In the genomic region with DNA sequence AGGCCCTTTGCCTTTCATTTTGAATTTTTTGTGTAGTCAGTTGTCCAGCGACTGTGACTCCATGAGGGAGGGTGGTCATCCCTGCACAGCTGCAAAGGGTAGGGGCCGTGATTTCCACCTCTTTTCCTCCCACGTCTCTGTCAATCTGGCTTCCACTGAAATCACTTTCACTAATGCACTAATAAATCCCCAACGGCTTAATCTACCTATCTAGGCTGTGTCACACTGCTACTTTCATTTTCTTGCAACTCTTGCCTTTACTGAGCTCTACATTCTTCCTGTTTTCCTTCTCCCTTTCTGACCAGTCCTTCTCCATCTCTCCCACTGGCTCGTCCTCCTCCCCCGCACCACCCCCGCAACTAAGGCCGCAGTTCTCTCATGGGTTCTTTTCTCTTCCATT, we compare ENCODE assay signal across 22 cellular contexts.
DNase-seq lines count a peak whose midpoint lies in the region; ATAC-seq, FAIRE-seq and TF ChIP-seq lines count a peak whose summit lies in the region.
"Had no signal": no experiment of that assay in that cellular context is flagged by ENCODE, and none has a peak within 500 bp of the region (broad histone marks: within the 10 kb centered on the region; RNA-seq: fewer than 3 reads in every experiment).

No MANE protein-coding gene starts in this region.

- no peaks in the 10 kb centered on the region for H4K20me1 ChIP-seq in H1 (replicated peaks in 1 of 2; ENCODE audit: control insufficient read depth in 1 of 2, insufficient read depth in 2 of 2, low read length in 2 of 2)

- H4K91ac ChIP-seq in H1 (replicated peaks; ENCODE audit: insufficient read length, low read length): peak overlapping the region; percentile 41

- H3K36me3 ChIP-seq in H1 (ENCODE audit: control insufficient read depth in 2 of 4, insufficient read depth in 4 of 4, low read length in 3 of 4): no peaks in the 10 kb centered on the region
- H3K36me3 ChIP-seq: lower lobe of right lung, vagina had no signal

- DNase-seq in activated naive CD4-positive, alpha-beta T cell treated with anti-CD3 and anti-CD28 coated beads for 36 hours: no peak
- DNase-seq in activated naive CD4-positive, alpha-beta T cell treated with anti-CD3 and anti-CD28 coated beads, Interleukin-2, amount 50 U/mL, for 16 hours: no peak
- DNase-seq in OCI-M1 (lab: John Stamatoyannopoulos, UW) (peak; percentile 3), H1 (ENCODE audit: low read depth in 1 of 2, low spot score in 2 of 2) (no peak), kidney tubule cell (ENCODE audit: low spot score) (no peak)
- no peak for DNase-seq in stimulated activated naive B cell treated with anti-CD40 and anti-IgM and Interleukin-4, amounts not matched to agents 10 μg/mL and 1 μg/mL and 100 μg/mL, for 72 hours
- no peak for DNase-seq in effector CD8-positive, alpha-beta T cell (lab: John Stamatoyannopoulos, UW)
- DNase-seq: ACHN; activated CD4-positive, alpha-beta T cell treated with anti-CD3 and anti-CD28 coated beads for 1 hour; activated T-cell treated with anti-CD3 and anti-CD28 coated beads, Interleukin-2, amount 50 U/mL, for 1 hour; COR-L47; Kasumi-1; lower lobe of right lung; naive thymus-derived CD8-positive, alpha-beta T cell; NCI-H1436 treated with DMSO at 0.1 percent for 48 hours; NCI-H226; SHP77; T-helper 9 cell had no signal

- H3K4me3 ChIP-seq in H1 (ENCODE audit: extremely low read depth in 1 of 4, insufficient read depth in 2 of 4, low read depth in 3 of 4, low read length in 4 of 4): no peak overlapping the region
- H3K4me3 ChIP-seq: GM23248, lower lobe of right lung had no signal

- no peak overlapping the region for H2AK5ac ChIP-seq in H1 (ENCODE audit: low read depth, low read length)

- no peaks in the 10 kb centered on the region for H3K79me2 ChIP-seq in H1 (ENCODE audit: control insufficient read depth in 1 of 2, insufficient read depth in 2 of 2, low read length in 2 of 2)

- 86% methylated on average over 8 of the region's 8 CpGs; no CpG with 5 or more reads in 1 of the 2 experiments for WGBS in H1 (ENCODE audit: extremely low coverage in 1 of 2, insufficient coverage in 1 of 2, insufficient read length in 1 of 2, insufficient replicate concordance in 2 of 2, low coverage in 1 of 2, low lambda C conversion rate in 2 of 2, missing lambda C conversion rate in 1 of 2), 2 experiments

- H3K27ac Mint-ChIP-seq in activated naive CD4-positive, alpha-beta T cell treated with anti-CD3 and anti-CD28 coated beads for 36 hours: peak overlapping the region; percentile 7
- H3K27ac Mint-ChIP-seq in stimulated activated naive B cell treated with anti-CD40 and anti-IgM and Interleukin-4, amounts not matched to agents 10 μg/mL and 1 μg/mL and 100 μg/mL, for 72 hours: peak overlapping the region; percentile 42

- ATAC-seq in stimulated activated naive B cell treated with anti-CD40 and anti-IgM and Interleukin-4, amounts not matched to agents 10 μg/mL and 1 μg/mL and 100 μg/mL, for 72 hours (replicated peaks): peak in 1 of 2 donors; percentile 21
- no peak for ATAC-seq in SK-N-SH treated with all-trans-retinoic acid at 6 μM for 48 hours
- ATAC-seq: lower lobe of right lung; naive thymus-derived CD8-positive, alpha-beta T cell had no signal

- H3K23me2 ChIP-seq in H1 (ENCODE audit: low read depth, low read length): no peaks in the 10 kb centered on the region; the same call in 1 of the 2 replicates

- H3K23ac ChIP-seq in H1 (ENCODE audit: insufficient read length): no peak overlapping the region

- H3K27me3 Mint-ChIP-seq in activated naive CD4-positive, alpha-beta T cell treated with anti-CD3 and anti-CD28 coated beads for 36 hours (ENCODE audit: low read depth): no peaks in the 10 kb centered on the region
- H3K27me3 Mint-ChIP-seq in stimulated activated naive B cell treated with anti-CD40 and anti-IgM and Interleukin-4, amounts not matched to agents 10 μg/mL and 1 μg/mL and 100 μg/mL, for 72 hours: no peaks in the 10 kb centered on the region
- H3K27me3 Mint-ChIP-seq: naive thymus-derived CD8-positive, alpha-beta T cell had no signal

- peak overlapping the region; percentile 92 for H2BK20ac ChIP-seq in H1 (ENCODE audit: low read length)

- no peak overlapping the region for H4K5ac ChIP-seq in H1 (ENCODE audit: insufficient read length, low read depth, low read length)

- intact Hi-C loops in activated naive CD4-positive, alpha-beta T cell treated with anti-CD3 and anti-CD28 coated beads for 36 hours (cut with micrococcal nuclease): no loop called here

- H2AFZ ChIP-seq in H1 (ENCODE audit: low read length): no peak overlapping the region
- H2AFZ ChIP-seq: GM23248 had no signal

- peak overlapping the region; percentile 63; the same call in 1 of the 2 replicates for H2BK12ac ChIP-seq in H1 (ENCODE audit: low read depth, low read length)

- no peak for TF ChIP-seq RAD21 in H1 (IDR thresholded peaks at IDR 0.05 in 1 of 2, conservative IDR thresholded peaks at IDR 0.05 in 1 of 2; ENCODE audit: low read depth in 2 of 2, low read length in 2 of 2)

- H3K27ac ChIP-seq in H1 (ENCODE audit: low read depth, low read length): no peak overlapping the region
- H3K27ac ChIP-seq: GM23248, lower lobe of right lung, vagina had no signal

- no peaks in the 10 kb centered on the region for H3K79me1 ChIP-seq in H1 (ENCODE audit: low read depth, low read length)

- no peak overlapping the region for H3K4ac ChIP-seq in H1 (replicated peaks; ENCODE audit: insufficient read length, low read depth, low read length)

- H3K4me3 Mint-ChIP-seq in activated naive CD4-positive, alpha-beta T cell treated with anti-CD3 and anti-CD28 coated beads for 36 hours: no peak overlapping the region
- peak overlapping the region in 1 of 2 donors; percentile 25 for H3K4me3 Mint-ChIP-seq in stimulated activated naive B cell treated with anti-CD40 and anti-IgM and Interleukin-4, amounts not matched to agents 10 μg/mL and 1 μg/mL and 100 μg/mL, for 72 hours

- peaks cover 0 to 3% (median 0%) of the 10 kb centered on the region in 4 experiments; a peak in 2 of 7 replicates for H3K27me3 ChIP-seq in H1 (replicated peaks in 1 of 4; ENCODE audit: control insufficient read depth in 3 of 4, extremely low read depth in 1 of 4, insufficient read depth in 3 of 4, low read length in 3 of 4)
- H3K27me3 ChIP-seq: vagina had no signal

- no peak for TF ChIP-seq EP300 in H1 (IDR thresholded peaks at IDR 0.05; ENCODE audit: borderline replicate concordance in 1 of 2, low read depth in 2 of 2, low read length in 2 of 2)

- CTCF ChIA-PET in activated naive CD4-positive, alpha-beta T cell treated with anti-CD3 and anti-CD28 coated beads for 36 hours (lab: Charles Lee): no interaction called here
- CTCF ChIA-PET in H1 (lab: Charles Lee; ENCODE audit: partially characterized antibody): interaction anchor here (0.6 kb wide), 1 partner anchor 227 kb away, joined by 3 read pairs; no protein-coding TSS in a partner anchor

- no peak overlapping the region for H2BK15ac ChIP-seq in H1 (ENCODE audit: low read length)

- peak overlapping the region; percentile 48; the same call in 1 of the 2 replicates for H2BK5ac ChIP-seq in H1 (ENCODE audit: low read depth, low read length)

- peaks cover 2% of the 10 kb centered on the region for H3K36me3 Mint-ChIP-seq in activated naive CD4-positive, alpha-beta T cell treated with anti-CD3 and anti-CD28 coated beads for 36 hours (ENCODE audit: low read depth)
- H3K36me3 Mint-ChIP-seq in stimulated activated naive B cell treated with anti-CD40 and anti-IgM and Interleukin-4, amounts not matched to agents 10 μg/mL and 1 μg/mL and 100 μg/mL, for 72 hours: peaks cover 9 to 18% of the 10 kb centered on the region in 2 donors

- no peaks in the 10 kb centered on the region for H3K9me3 ChIP-seq in H1 (ENCODE audit: insufficient read depth in 2 of 2, low read depth in 1 of 2, low read length in 1 of 2)
- H3K9me3 ChIP-seq: lower lobe of right lung, vagina had no signal

- H3K4me1 ChIP-seq in H1 (replicated peaks in 1 of 4; ENCODE audit: control insufficient read depth in 3 of 4, insufficient read depth in 4 of 4, low read length in 3 of 4): peaks cover 2 to 16% (median 8%) of the 10 kb centered on the region in 4 experiments
- H3K4me1 ChIP-seq: lower lobe of right lung had no signal

- H3K18ac ChIP-seq in H1 (ENCODE audit: extremely low read depth, low read length): no peak overlapping the region

- H3K56ac ChIP-seq in H1 (replicated peaks; ENCODE audit: insufficient read length, low read depth, low read length): no peak overlapping the region

- H2BK120ac ChIP-seq in H1 (replicated peaks; ENCODE audit: low read depth, low read length): no peak overlapping the region

- no peak overlapping the region for H3K4me2 ChIP-seq in H1 (ENCODE audit: insufficient read depth in 1 of 2, low read depth in 2 of 2, low read length in 2 of 2)

- peaks cover 69% of the 10 kb centered on the region for H3K4me1 Mint-ChIP-seq in activated naive CD4-positive, alpha-beta T cell treated with anti-CD3 and anti-CD28 coated beads for 36 hours (ENCODE audit: low read depth)
- peaks cover 36 to 67% of the 10 kb centered on the region in 2 donors for H3K4me1 Mint-ChIP-seq in stimulated activated naive B cell treated with anti-CD40 and anti-IgM and Interleukin-4, amounts not matched to agents 10 μg/mL and 1 μg/mL and 100 μg/mL, for 72 hours

- no peak for TF ChIP-seq CTCF in H1 (IDR thresholded peaks at IDR 0.05; ENCODE audit: control extremely low read depth in 1 of 3, insufficient read depth in 1 of 3, low read depth in 1 of 3, low read length in 3 of 3)

- TF ChIP-seq POLR2A in H1 (IDR thresholded peaks at IDR 0.05; ENCODE audit: control extremely low read depth in 1 of 2, low read depth in 2 of 2, low read length in 2 of 2): no peak

- no peak overlapping the region for H3K9ac ChIP-seq in H1 (replicated peaks in 1 of 4; ENCODE audit: extremely low read depth in 1 of 4, low read depth in 3 of 4, low read length in 3 of 4)
- H3K9ac ChIP-seq: GM23248 had no signal

- no peak overlapping the region for H4K8ac ChIP-seq in H1 (ENCODE audit: extremely low read depth, insufficient read depth, low read length)

- POLR2A ChIA-PET in H1 (lab: Charles Lee; ENCODE audit: partially characterized antibody): interaction anchor here (0.6 to 1.2 kb wide), 3 partner anchors 8 to 146 kb away, joined by 3 read pairs; no protein-coding TSS in a partner anchor

- H3K9me3 Mint-ChIP-seq in activated naive CD4-positive, alpha-beta T cell treated with anti-CD3 and anti-CD28 coated beads for 36 hours: peaks cover 17% of the 10 kb centered on the region
- peaks cover 10 to 11% of the 10 kb centered on the region in 2 donors for H3K9me3 Mint-ChIP-seq in stimulated activated naive B cell treated with anti-CD40 and anti-IgM and Interleukin-4, amounts not matched to agents 10 μg/mL and 1 μg/mL and 100 μg/mL, for 72 hours

- H3K14ac ChIP-seq in H1 (ENCODE audit: insufficient read length): no peak overlapping the region

- FAIRE-seq in H1 (lab: Jason Lieb, UNC): no peak
- FAIRE-seq: colon had no signal

TF ChIP-seq in H1, 55 proteins besides CTCF, POLR2A, EP300 and RAD21 (continues in another document):
- TF ChIP-seq PHF8 (conservative IDR thresholded peaks at IDR 0.05; ENCODE audit: low read depth, low read length): no peak
- no peak for TF ChIP-seq CTBP2 (IDR thresholded peaks at IDR 0.05; ENCODE audit: borderline replicate concordance, insufficient read depth, insufficient read length, low read length)

TF ChIP-seq in SK-N-SH treated with all-trans-retinoic acid at 6 μM for 48 hours, 23 proteins besides CTCF, POLR2A, EP300 and RAD21 (continues in another document):
- TF ChIP-seq BACH2 (CRISPR knock-in tag; IDR thresholded peaks at IDR 0.05; ENCODE audit: borderline replicate concordance): no peak
